In genomic region chr12:131085125-131085815, GRCh38 we compare ENCODE assay signal across 20 cellular contexts.
A peak's percentile ranks its signal among the peaks of the same experiment; 100 is the strongest.
DNase-seq lines count a peak whose midpoint lies in the region; ATAC-seq and FAIRE-seq lines count a peak whose summit lies in the region.
"Had no signal": no experiment of that assay in that cellular context is flagged by ENCODE, and none has a peak within 500 bp of the region (broad histone marks: within the 10 kb centered on the region; RNA-seq: fewer than 3 reads in every experiment).

No MANE protein-coding gene starts in this region.

- peak overlapping the region; percentile 39 for H2BK5ac ChIP-seq in neuronal stem cell (ENCODE audit: low read length)

- H3K23ac ChIP-seq in neuronal stem cell (ENCODE audit: low read depth, low read length, poor library complexity) = no peak overlapping the region

- no peak overlapping the region for H3K27ac Mint-ChIP-seq in activated T-helper 2 cell treated with anti-CD3 and anti-CD28 coated beads, Interferon-gamma antibody, Interleukin-2, Interleukin-4, amounts not matched to agents 10 μg/mL and 5 μg/mL and 100 μg/mL, durations not matched to agents 14 hours and 24 hours and 36 hours
- H3K27ac Mint-ChIP-seq: T-helper 2 cell treated with Interferon-gamma antibody and Interleukin-4, amounts not matched to agents 5 μg/mL and 100 μg/mL, for 36 hours had no signal

- no peak overlapping the region for H3K4me3 ChIP-seq in neuronal stem cell (ENCODE audit: low read length in 2 of 2)
- H3K4me3 ChIP-seq: gastrocnemius medialis, GM12878, left lung, skin epidermis had no signal

- peak; percentile 43 for DNase-seq in activated effector memory CD4-positive, alpha-beta T cell treated with anti-CD3 and anti-CD28 coated beads, Interleukin-2, amount 50 U/mL, for 16 hours
- DNase-seq in activated effector memory CD4-positive, alpha-beta T cell treated with Interleukin-2 at 50 U/mL for 16 hours = no peak
- peak; percentile 44 for DNase-seq in Right ventricle myocardium superior
- DNase-seq in neuronal stem cell (ENCODE audit: low spot score) = no peak
- DNase-seq in anterior cingulate cortex (lab: John Stamatoyannopoulos, UW) = no peak
- no peak for DNase-seq in activated T-cell treated with anti-CD3 and anti-CD28 coated beads, Interleukin-2, amount 50 U/mL, for 4 hours
- no peak for DNase-seq in activated T-helper 2 cell treated with anti-CD3 and anti-CD28 coated beads, Interferon-gamma antibody, Interleukin-2, Interleukin-4, amounts not matched to agents 10 μg/mL and 5 μg/mL and 100 μg/mL, durations not matched to agents 14 hours and 24 hours and 36 hours (ENCODE audit: low spot score)
- DNase-seq in HTR-8/SVneo (ENCODE audit: insufficient read length, low spot score) = no peak
- DNase-seq: activated CD4-positive, CD25-positive, alpha-beta regulatory T cell treated with anti-CD3 and anti-CD28 coated beads, Interleukin-2, amount 50 U/mL, for 72 hours; activated naive CD4-positive, alpha-beta T cell treated with anti-CD3 and anti-CD28 coated beads, Interleukin-2, amount 50 U/mL, for 16 hours; gastrocnemius medialis; GDM1; NCI-H1092 treated with DMSO at 0.1 percent for 48 hours; NCI-H526; stimulated activated CD4-positive, alpha-beta T cell treated with anti-CD3 and anti-CD28 coated beads, Interleukin-4, amount 100 ng/mL, for 1 hour had no signal

- H3K14ac ChIP-seq in neuronal stem cell (ENCODE audit: low read length) = no peak overlapping the region

- H3K9ac ChIP-seq in neuronal stem cell (ENCODE audit: low read depth, low read length, poor library complexity) = no peak overlapping the region
- H3K9ac ChIP-seq: parathyroid adenoma had no signal

- no peaks in the 10 kb centered on the region for H3K9me3 ChIP-seq in neuronal stem cell (replicated peaks in 1 of 2; ENCODE audit: control insufficient read depth in 2 of 2, insufficient read depth in 1 of 2, low read depth in 1 of 2, low read length in 2 of 2)
- H3K9me3 ChIP-seq: gastrocnemius medialis, left lung had no signal

- H3K27me3 Mint-ChIP-seq in activated T-cell treated with anti-CD3 and anti-CD28 coated beads, Interleukin-2, amount 50 U/mL, for 4 hours (ENCODE audit: low read depth) = peaks cover 2% of the 10 kb centered on the region
- H3K27me3 Mint-ChIP-seq in activated T-helper 2 cell treated with anti-CD3 and anti-CD28 coated beads, Interferon-gamma antibody, Interleukin-2, Interleukin-4, amounts not matched to agents 10 μg/mL and 5 μg/mL and 100 μg/mL, durations not matched to agents 14 hours and 24 hours and 36 hours (ENCODE audit: low read depth) = peaks cover 10% of the 10 kb centered on the region

- no peak overlapping the region for H2BK15ac ChIP-seq in neuronal stem cell (ENCODE audit: low read length)

- no peaks in the 10 kb centered on the region for H3K36me3 ChIP-seq in neuronal stem cell (replicated peaks in 1 of 2; ENCODE audit: control insufficient read depth in 2 of 2, insufficient read depth in 2 of 2, low read length in 2 of 2)
- H3K36me3 ChIP-seq: gastrocnemius medialis had no signal

- H2BK120ac ChIP-seq in neuronal stem cell (ENCODE audit: low read depth, low read length) = no peak overlapping the region

- FAIRE-seq in HTR-8/SVneo (lab: Jason Lieb, UNC) = no peak
- FAIRE-seq: GM12878 had no signal

- H3K36me3 Mint-ChIP-seq in activated T-cell treated with anti-CD3 and anti-CD28 coated beads, Interleukin-2, amount 50 U/mL, for 4 hours (ENCODE audit: insufficient read depth) = no peaks in the 10 kb centered on the region
- no peaks in the 10 kb centered on the region for H3K36me3 Mint-ChIP-seq in activated T-helper 2 cell treated with anti-CD3 and anti-CD28 coated beads, Interferon-gamma antibody, Interleukin-2, Interleukin-4, amounts not matched to agents 10 μg/mL and 5 μg/mL and 100 μg/mL, durations not matched to agents 14 hours and 24 hours and 36 hours (ENCODE audit: low read depth)

- H3K4me3 Mint-ChIP-seq in activated T-cell treated with anti-CD3 and anti-CD28 coated beads, Interleukin-2, amount 50 U/mL, for 4 hours = no peak overlapping the region
- H3K4me3 Mint-ChIP-seq in activated T-helper 2 cell treated with anti-CD3 and anti-CD28 coated beads, Interferon-gamma antibody, Interleukin-2, Interleukin-4, amounts not matched to agents 10 μg/mL and 5 μg/mL and 100 μg/mL, durations not matched to agents 14 hours and 24 hours and 36 hours (ENCODE audit: low read depth) = no peak overlapping the region
- H3K4me3 Mint-ChIP-seq: T-helper 2 cell treated with Interferon-gamma antibody and Interleukin-4, amounts not matched to agents 5 μg/mL and 100 μg/mL, for 36 hours had no signal

- intact Hi-C loops in Right ventricle myocardium superior (cut with DNase I) = no loop called here
- intact Hi-C loops in activated T-helper 2 cell treated with anti-CD3 and anti-CD28 coated beads, Interferon-gamma antibody, Interleukin-2, Interleukin-4, amounts not matched to agents 10 μg/mL and 5 μg/mL and 100 μg/mL, durations not matched to agents 14 hours and 24 hours and 36 hours (cut with micrococcal nuclease) = no loop called here

- peaks cover 0 to 3% of the 10 kb centered on the region in 2 donors for H3K4me1 ChIP-seq in neuronal stem cell (ENCODE audit: control insufficient read depth in 2 of 2, insufficient read depth in 1 of 2, low read depth in 1 of 2, low read length in 2 of 2)
- H3K4me1 ChIP-seq: gastrocnemius medialis, left lung, parathyroid adenoma had no signal

- H2BK12ac ChIP-seq in neuronal stem cell (ENCODE audit: low read length) = no peak overlapping the region

- WGBS in neuronal stem cell (ENCODE audit: extremely low coverage in 2 of 2, insufficient read length in 2 of 2, insufficient replicate concordance in 1 of 2), 2 donors = no CpG with 5 or more reads among the region's 22 CpGs

- no peak overlapping the region for H4K8ac ChIP-seq in neuronal stem cell (ENCODE audit: low read depth, low read length)

- no peaks in the 10 kb centered on the region for H3K79me1 ChIP-seq in neuronal stem cell (ENCODE audit: low read depth, low read length)

- peak overlapping the region; percentile 66 for H3K18ac ChIP-seq in neuronal stem cell (ENCODE audit: low read length)

- peak overlapping the region; percentile 1 for H2AK5ac ChIP-seq in neuronal stem cell (ENCODE audit: low read depth, low read length)

- H3K4ac ChIP-seq in neuronal stem cell (ENCODE audit: low read length) = no peak overlapping the region

- H4K91ac ChIP-seq in neuronal stem cell (ENCODE audit: low read depth, low read length, poor library complexity) = no peak overlapping the region

- ATAC-seq in Right ventricle myocardium superior (ENCODE audit: poor library complexity) = no peak
- ATAC-seq in activated T-cell treated with anti-CD3 and anti-CD28 coated beads, Interleukin-2, amount 50 U/mL, for 4 hours = no peak
- ATAC-seq: GM12878, left lung had no signal

- H3K27me3 ChIP-seq in neuronal stem cell (ENCODE audit: control insufficient read depth in 3 of 3, insufficient read depth in 3 of 3, low read depth in 1 of 3, low read length in 3 of 3) = no peaks in the 10 kb centered on the region
- H3K27me3 ChIP-seq: gastrocnemius medialis, left lung had no signal

- H3K9me3 Mint-ChIP-seq in activated T-cell treated with anti-CD3 and anti-CD28 coated beads, Interleukin-2, amount 50 U/mL, for 4 hours = no peaks in the 10 kb centered on the region
- no peaks in the 10 kb centered on the region for H3K9me3 Mint-ChIP-seq in activated T-helper 2 cell treated with anti-CD3 and anti-CD28 coated beads, Interferon-gamma antibody, Interleukin-2, Interleukin-4, amounts not matched to agents 10 μg/mL and 5 μg/mL and 100 μg/mL, durations not matched to agents 14 hours and 24 hours and 36 hours
- H3K9me3 Mint-ChIP-seq: T-helper 2 cell treated with Interferon-gamma antibody and Interleukin-4, amounts not matched to agents 5 μg/mL and 100 μg/mL, for 36 hours had no signal

- H3K4me2 ChIP-seq in neuronal stem cell (ENCODE audit: insufficient read depth, low read length, poor library complexity, severe bottlenecking) = no peak overlapping the region

- no peak overlapping the region for H2AFZ ChIP-seq in neuronal stem cell (ENCODE audit: low read length)
- H2AFZ ChIP-seq: parathyroid adenoma had no signal

- no peak overlapping the region for H3K27ac ChIP-seq in neuronal stem cell (replicated peaks; ENCODE audit: low read length)
- H3K27ac ChIP-seq: gastrocnemius medialis, left lung, parathyroid adenoma, skin epidermis had no signal

- H3K4me1 Mint-ChIP-seq in activated T-cell treated with anti-CD3 and anti-CD28 coated beads, Interleukin-2, amount 50 U/mL, for 4 hours (ENCODE audit: low read depth) = no peaks in the 10 kb centered on the region
- H3K4me1 Mint-ChIP-seq in activated T-helper 2 cell treated with anti-CD3 and anti-CD28 coated beads, Interferon-gamma antibody, Interleukin-2, Interleukin-4, amounts not matched to agents 10 μg/mL and 5 μg/mL and 100 μg/mL, durations not matched to agents 14 hours and 24 hours and 36 hours (ENCODE audit: low read depth) = peaks cover 2% of the 10 kb centered on the region

Comparison
In these comparisons a context has a peak if more than half of its experiments do, and no peak if none do; other contexts are left out.
1. DNase-seq: peak in activated effector memory CD4-positive, alpha-beta T cell treated with anti-CD3 and anti-CD28 coated beads, Interleukin-2, amount 50 U/mL, for 16 hours (single experiment) and Right ventricle myocardium superior (single experiment); none in activated effector memory CD4-positive, alpha-beta T cell treated with Interleukin-2 at 50 U/mL for 16 hours (single experiment), neuronal stem cell (single experiment), anterior cingulate cortex (0 of 58), activated T-cell treated with anti-CD3 and anti-CD28 coated beads, Interleukin-2, amount 50 U/mL, for 4 hours (single experiment), activated T-helper 2 cell treated with anti-CD3 and anti-CD28 coated beads, Interferon-gamma antibody, Interleukin-2, Interleukin-4, amounts not matched to agents 10 μg/mL and 5 μg/mL and 100 μg/mL, durations not matched to agents 14 hours and 24 hours and 36 hours (single experiment) and HTR-8/SVneo (single experiment).